In genomic region chr4:39469429-39470077, GRCh38 we compare ENCODE assay signal across 1 cellular context.
A peak's percentile ranks its signal among the peaks of the same experiment; 100 is the strongest.
TF ChIP-seq lines count a peak whose summit lies in the region.

No MANE protein-coding gene starts in this region.

TF ChIP-seq in K562, 482 proteins besides CTCF, POLR2A, EP300 and RAD21 (continued from another document and continues in another):
- TF ChIP-seq E4F1 (CRISPR knock-in tag; IDR thresholded peaks at IDR 0.05; ENCODE audit: borderline replicate concordance) (no peak), ZNF717 (CRISPR knock-in tag; IDR thresholded peaks at IDR 0.05) (no peak), NRF1 (conservative IDR thresholded peaks at IDR 0.05 in 1 of 2, IDR thresholded peaks at IDR 0.05 in 1 of 2) (no peak), AFF1 (IDR thresholded peaks at IDR 0.05; ENCODE audit: low read depth in 1 of 2, partially characterized antibody in 2 of 2) (no peak), DLX4 (CRISPR knock-in tag; IDR thresholded peaks at IDR 0.05) (no peak), DNMT1 (IDR thresholded peaks at IDR 0.05) (no peak), CREBBP (IDR thresholded peaks at IDR 0.05; ENCODE audit: low read depth, low read length) (no peak), SAFB (IDR thresholded peaks at IDR 0.05; ENCODE audit: borderline replicate concordance, low read depth, low read length) (no peak), MGA (IDR thresholded peaks at IDR 0.05) (no peak; the same call in 1 of the 2 replicates), BRD9 (IDR thresholded peaks at IDR 0.05; ENCODE audit: low read depth, partially characterized antibody) (no peak), RBBP5 (IDR thresholded peaks at IDR 0.05; ENCODE audit: borderline replicate concordance, insufficient read depth, low read length, poor library complexity, severe bottlenecking) (no peak), PTRF (tag; IDR thresholded peaks at IDR 0.05) (no peak), REST (CRISPR knock-in tag; IDR thresholded peaks at IDR 0.05; ENCODE audit: low read depth) (no peak), SNRNP70 (optimal IDR thresholded peaks at IDR 0.05; ENCODE audit: low read depth, low read length) (no peak), MTA1 (IDR thresholded peaks at IDR 0.05; ENCODE audit: borderline replicate concordance) (no peak), ZNF124 (CRISPR knock-in tag; IDR thresholded peaks at IDR 0.05) (no peak), ZNF583 (CRISPR knock-in tag; IDR thresholded peaks at IDR 0.05) (no peak), ZNF766 (CRISPR knock-in tag; conservative IDR thresholded peaks at IDR 0.05) (peak; percentile 55; the same call in 1 of the 2 replicates), ZNF24 (IDR thresholded peaks at IDR 0.05) (peak; percentile 40; the same call in 1 of the 2 replicates), MAFK (IDR thresholded peaks at IDR 0.05; ENCODE audit: low read length) (peak; percentile 20; the same call in 1 of the 2 replicates), ZNF408 (CRISPR knock-in tag; IDR thresholded peaks at IDR 0.05; ENCODE audit: low read depth) (no peak), CREB3L1 (IDR thresholded peaks at IDR 0.05; ENCODE audit: borderline replicate concordance, low read depth) (no peak), ZNF384 (IDR thresholded peaks at IDR 0.05; ENCODE audit: low read depth, low read length) (peak; percentile 66; the same call in 1 of the 2 replicates), HINFP (tag; conservative IDR thresholded peaks at IDR 0.05; ENCODE audit: low read depth) (no peak)
